In the genomic region with DNA sequence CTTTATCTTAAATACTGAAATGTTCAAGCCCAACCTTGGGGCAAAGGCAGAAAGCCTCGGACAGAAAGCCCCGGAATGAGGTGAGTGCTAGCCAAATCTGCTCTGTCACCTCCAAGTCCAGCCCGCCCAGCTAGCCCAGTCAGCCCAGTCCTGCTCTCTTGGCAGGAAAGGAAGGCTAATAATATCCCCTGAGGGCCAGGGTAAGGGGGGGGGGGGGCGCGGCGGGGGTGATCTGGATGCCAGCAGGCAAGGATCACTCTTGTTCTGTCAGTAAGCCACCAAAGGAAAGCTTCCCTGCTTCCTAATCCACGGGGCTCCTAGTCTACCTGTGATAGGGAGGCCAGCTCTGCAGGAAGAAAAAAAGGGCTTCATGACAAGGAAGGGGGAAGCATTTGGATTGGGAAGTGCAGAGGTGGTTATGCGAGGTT, we compare ENCODE assay signal across 8 cellular contexts. TPM values are rescaled to one million over a fixed set of nuclear protein-coding genes. Genes with fewer than 3 reads are reported as not detected.
DNase-seq lines count a peak whose midpoint lies in the region; ATAC-seq and TF ChIP-seq lines count a peak whose summit lies in the region.

No MANE protein-coding gene starts in this region.

- H3K4me3 ChIP-seq in adrenal gland (peak overlapping the region in 2 of 4 donors; percentile 69 to 92), right cardiac atrium (ENCODE audit: low read length) (peak overlapping the region; percentile 96), skin epidermis (peak overlapping the region in 6 of 7 experiments; percentile 69 to 98 (median 95))

- no peak for TF ChIP-seq CTCF in adrenal gland (IDR thresholded peaks at IDR 0.05)

- H3K27ac ChIP-seq in adrenal gland, result peak overlapping the region in 4 of 5 donors; percentile 22 to 81 (median 66)
- H3K27ac ChIP-seq in right cardiac atrium (ENCODE audit: low read length), result peak overlapping the region; percentile 84
- peak overlapping the region in 2 of 21 experiments; percentile 30 to 89 for H3K27ac ChIP-seq in skin epidermis

- peak; percentile 77 to 81 for ATAC-seq in right cardiac atrium
- ATAC-seq in HG03159 (IDR thresholded peaks at IDR 0.05; ENCODE audit: unreplicated experiment), result no peak

- no peaks in the 10 kb centered on the region for H3K27me3 ChIP-seq in adrenal gland
- no peaks in the 10 kb centered on the region for H3K27me3 ChIP-seq in right cardiac atrium (ENCODE audit: control insufficient read depth, insufficient read depth)

- no peak for TF ChIP-seq POLR2A in adrenal gland (IDR thresholded peaks at IDR 0.05)

- 2 to 15% (median 6%) methylated on average over 5 to 8 of the region's 8 CpGs for WGBS in adrenal gland, 4 donors
- WGBS in right cardiac atrium, result 9% methylated on average over 8 of the region's 8 CpGs

- no peaks in the 10 kb centered on the region for H3K36me3 ChIP-seq in adrenal gland (replicated peaks in 1 of 2)

- intact Hi-C loops in adrenal gland (cut with DNase I), result no loop called here
- intact Hi-C loops in right cardiac atrium (cut with DNase I), result loop anchor here in 1 of 4 donors (10.0 kb wide), 1 partner anchor 140 kb away; a partner anchor contains a TSS

- H3K4me1 ChIP-seq in adrenal gland (replicated peaks in 1 of 2) (peaks cover 15 to 37% of the 10 kb centered on the region in 2 donors), right cardiac atrium (ENCODE audit: control insufficient read depth, insufficient read depth, low read length) (no peaks in the 10 kb centered on the region)

- H3K9me3 ChIP-seq in adrenal gland (replicated peaks in 1 of 3) (no peaks in the 10 kb centered on the region), right cardiac atrium (ENCODE audit: control insufficient read depth, low read length) (no peaks in the 10 kb centered on the region)

- DNase-seq in Ammon's horn (ENCODE audit: low spot score) (peak; percentile 18), HK-2 (ENCODE audit: unreplicated experiment) (peak; percentile 24), adrenal gland (peak; percentile 52 to 90 (median 83)), right cardiac atrium (peak; percentile 55 to 85 (median 79)), GDM1 (lab: John Stamatoyannopoulos, UW) (no peak), LoVo (ENCODE audit: low spot score) (no peak)

RNA-seq across cellular contexts. Expression of a gene that starts 1.1 kb away (rescaled TPM):
- total RNA-seq in adrenal gland, result 10 to 100 TPM; 29.0 to 91.4 (median 65.7) TPM
- polyA plus RNA-seq in adrenal gland, result 10 to 100 TPM; 40.4 to 54.4 (median 40.8) TPM
- total RNA-seq in right cardiac atrium, result 10 to 100 TPM; 28.0 to 40.7 (median 34.7) TPM
- polyA plus RNA-seq in right cardiac atrium, result 25.5 TPM

RNA-seq across cellular contexts. Expression of a gene that starts 28.8 kb away (rescaled TPM):
- total RNA-seq in adrenal gland (10 to 100 TPM in 4 of 8 donors, 1 to 10 TPM in 4; 6.7 to 17.0 (median 11.1) TPM), right cardiac atrium (1 to 10 TPM; 4.9 to 7.5 (median 5.7) TPM)
- polyA plus RNA-seq in adrenal gland (10 to 100 TPM; 18.5 to 23.5 (median 22.7) TPM), right cardiac atrium (5.0 TPM)

Comparison
In these comparisons a context has a peak if more than half of its experiments do, and no peak if none do; other contexts are left out.
1. DNase-seq: peak in Ammon's horn (single experiment), HK-2 (single experiment), adrenal gland (7 of 7) and right cardiac atrium (3 of 3); none in GDM1 (single experiment) and LoVo (single experiment).